ENCODE assay signal across 23 cellular contexts in the genomic region with DNA sequence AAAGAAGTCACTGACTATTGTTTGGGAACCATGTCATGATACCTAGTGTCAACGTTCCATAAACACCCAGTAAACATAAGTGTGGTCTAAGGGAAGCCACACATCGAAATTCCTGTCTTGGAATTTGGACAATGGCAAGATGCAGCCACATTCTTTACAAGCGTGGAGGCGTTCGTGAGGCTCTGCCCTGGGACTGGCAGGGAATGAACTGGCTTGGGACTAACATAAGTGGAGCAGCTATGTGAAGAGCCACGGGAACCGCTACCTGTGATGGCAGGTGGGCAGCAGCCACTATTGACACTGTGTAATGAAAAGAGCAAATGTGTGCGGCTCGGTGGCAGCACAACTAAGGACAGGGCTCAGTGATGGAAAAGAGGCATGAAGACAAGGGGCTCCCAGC. TPM values are rescaled to one million over a fixed set of nuclear protein-coding genes. Genes with fewer than 3 reads are reported as not detected.
A peak's percentile ranks its signal among the peaks of the same experiment; 100 is the strongest.
DNase-seq lines count a peak whose midpoint lies in the region; ATAC-seq and TF ChIP-seq lines count a peak whose summit lies in the region.
"Had no signal": no experiment of that assay in that cellular context is flagged by ENCODE, and none has a peak within 500 bp of the region (broad histone marks: within the 10 kb centered on the region; RNA-seq: fewer than 3 reads in every experiment).

No MANE protein-coding gene starts in this region.

- H3K36me3 ChIP-seq in mesenchymal stem cell (ENCODE audit: control insufficient read depth in 1 of 2, insufficient read depth in 2 of 2, low read depth in 1 of 2, low read length in 2 of 2) = no peaks in the 10 kb centered on the region
- H3K36me3 ChIP-seq in skeletal muscle tissue (ENCODE audit: control insufficient read depth in 3 of 3, insufficient read depth in 3 of 3, low read length in 3 of 3) = peaks cover 2 to 4% (median 4%) of the 10 kb centered on the region in 3 donors
- peaks cover 0 to 78% (median 2%) of the 10 kb centered on the region in 6 donors for H3K36me3 ChIP-seq in spleen

- H3K14ac ChIP-seq in mesenchymal stem cell (ENCODE audit: low read length in 2 of 2) = no peak overlapping the region

- no peak overlapping the region for H2AK5ac ChIP-seq in mesenchymal stem cell (ENCODE audit: low read length, severe bottlenecking)

- no peaks in the 10 kb centered on the region for H3K9me3 Mint-ChIP-seq in WTC11
- H3K9me3 Mint-ChIP-seq: activated T-helper 2 cell treated with anti-CD3 and anti-CD28 coated beads, Interferon-gamma antibody, Interleukin-2, Interleukin-4, amounts not matched to agents 10 μg/mL and 5 μg/mL and 100 μg/mL, durations not matched to agents 14 hours and 24 hours and 36 hours; natural killer cell; T-helper 2 cell treated with Interferon-gamma antibody and Interleukin-4, amounts not matched to agents 5 μg/mL and 100 μg/mL, for 36 hours had no signal

- CTCF ChIA-PET in WTC11 (lab: Charles Lee) = interaction anchor here (0.8 to 3.9 kb wide), 28 partner anchors 8 to 364 kb away, joined by 3 to 50 read pairs (median 10); partner anchors contain the start of genes FOXM1, ITFG2, NRIP2 and RHNO1

- TF ChIP-seq POLR2A in spleen (IDR thresholded peaks at IDR 0.05) = no peak

- H3K4me1 ChIP-seq in mesenchymal stem cell (ENCODE audit: control insufficient read depth, insufficient read depth, low read depth, low read length) (peaks cover 32% of the 10 kb centered on the region), skeletal muscle tissue (ENCODE audit: control insufficient read depth in 3 of 3, insufficient read depth in 3 of 3, low read length in 3 of 3) (peaks cover 3 to 10% (median 8%) of the 10 kb centered on the region in 3 donors), spleen (peaks cover 0 to 21% (median 7%) of the 10 kb centered on the region in 6 donors)

- peak overlapping the region; percentile 70; the same call in 1 of the 2 replicates for H3K27ac Mint-ChIP-seq in WTC11
- H3K27ac Mint-ChIP-seq: activated T-helper 2 cell treated with anti-CD3 and anti-CD28 coated beads, Interferon-gamma antibody, Interleukin-2, Interleukin-4, amounts not matched to agents 10 μg/mL and 5 μg/mL and 100 μg/mL, durations not matched to agents 14 hours and 24 hours and 36 hours; natural killer cell; T-helper 2 cell treated with Interferon-gamma antibody and Interleukin-4, amounts not matched to agents 5 μg/mL and 100 μg/mL, for 36 hours had no signal

- peak overlapping the region; percentile 4 to 44 for H2BK12ac ChIP-seq in mesenchymal stem cell (ENCODE audit: low read length in 2 of 2)

- H2BK15ac ChIP-seq in mesenchymal stem cell (ENCODE audit: low read depth, poor library complexity, severe bottlenecking) = no peak overlapping the region

- H3K79me1 ChIP-seq in mesenchymal stem cell (replicated peaks; ENCODE audit: low read length, poor library complexity, severe bottlenecking) = no peaks in the 10 kb centered on the region

- peak overlapping the region; percentile 57 for H2AFZ ChIP-seq in mesenchymal stem cell (ENCODE audit: low read depth, low read length)

- no peak overlapping the region for H3K23ac ChIP-seq in mesenchymal stem cell (ENCODE audit: low read length in 2 of 2)

- no peak overlapping the region for H3K4me2 ChIP-seq in mesenchymal stem cell (ENCODE audit: low read length, poor library complexity, severe bottlenecking)

- H3K4me3 ChIP-seq in mesenchymal stem cell (ENCODE audit: insufficient read depth in 1 of 2, low read depth in 1 of 2, low read length in 2 of 2) = no peak overlapping the region
- no peak overlapping the region for H3K4me3 ChIP-seq in skeletal muscle tissue (ENCODE audit: low read length in 3 of 3)
- H3K4me3 ChIP-seq in spleen = no peak overlapping the region
- H3K4me3 ChIP-seq: lung had no signal

- peak overlapping the region; percentile 31 to 72 for H3K18ac ChIP-seq in mesenchymal stem cell (ENCODE audit: low read depth in 1 of 2, low read length in 2 of 2)

- H3K9me3 ChIP-seq in mesenchymal stem cell (ENCODE audit: control insufficient read depth, low read length) = no peaks in the 10 kb centered on the region
- H3K9me3 ChIP-seq in skeletal muscle tissue (ENCODE audit: control insufficient read depth in 3 of 3, low read length in 3 of 3) = no peaks in the 10 kb centered on the region
- H3K9me3 ChIP-seq in spleen = no peaks in the 10 kb centered on the region

- H2BK120ac ChIP-seq in mesenchymal stem cell (ENCODE audit: low read depth, low read length) = peak overlapping the region; percentile 59

- H3K4me3 Mint-ChIP-seq in WTC11 = no peak overlapping the region
- H3K4me3 Mint-ChIP-seq: natural killer cell; T-helper 2 cell treated with Interferon-gamma antibody and Interleukin-4, amounts not matched to agents 5 μg/mL and 100 μg/mL, for 36 hours had no signal

- H3K27ac ChIP-seq in mesenchymal stem cell (ENCODE audit: low read length, poor library complexity, severe bottlenecking) (no peak overlapping the region), skeletal muscle tissue (ENCODE audit: low read depth, low read length) (peak overlapping the region; percentile 56), spleen (peak overlapping the region in 4 of 8 donors; percentile 36 to 66 (median 49))
- H3K27ac ChIP-seq: HL-60 had no signal

- peak overlapping the region; percentile 87 for H4K8ac ChIP-seq in mesenchymal stem cell (ENCODE audit: low read length)

- no peak overlapping the region for H2BK5ac ChIP-seq in mesenchymal stem cell (ENCODE audit: low read depth, low read length, poor library complexity, severe bottlenecking)

- H4K91ac ChIP-seq in mesenchymal stem cell (ENCODE audit: low read length) = peak overlapping the region; percentile 94

- H3K4me1 Mint-ChIP-seq in WTC11 = peaks cover 15% of the 10 kb centered on the region
- H3K4me1 Mint-ChIP-seq: natural killer cell had no signal

- POLR2A ChIA-PET in WTC11 (lab: Charles Lee) = interaction anchor here (1.6 kb wide), 1 partner anchor 23 kb away, joined by 4 read pairs; no protein-coding TSS in a partner anchor

- H3K27me3 ChIP-seq in mesenchymal stem cell (ENCODE audit: control insufficient read depth in 1 of 2, insufficient read depth in 1 of 2, low read length in 2 of 2) (no peaks in the 10 kb centered on the region), skeletal muscle tissue (ENCODE audit: control insufficient read depth in 3 of 3, insufficient read depth in 3 of 3, low read length in 3 of 3) (no peaks in the 10 kb centered on the region), spleen (replicated peaks in 1 of 7) (no peaks in the 10 kb centered on the region)

- ATAC-seq in WTC11 (no peak), GM21825 (IDR thresholded peaks at IDR 0.05; ENCODE audit: unreplicated experiment) (no peak)
- ATAC-seq: natural killer cell had no signal

- peak; percentile 29 for DNase-seq in EL
- no peak for DNase-seq in WTC11 (ENCODE audit: low spot score)
- peak; percentile 12 for DNase-seq in mesenchymal stem cell
- DNase-seq in activated CD4-positive, alpha-beta T cell treated with anti-CD3 and anti-CD28 coated beads, Interleukin-2, amount 50 U/mL, for 4 hours = no peak
- no peak for DNase-seq in stimulated activated CD4-positive, alpha-beta T cell treated with anti-CD3 and anti-CD28 coated beads, Interleukin-4, amount 100 ng/mL, for 24 hours
- DNase-seq in spleen = no peak
- DNase-seq: activated CD4-positive, CD25-positive, alpha-beta regulatory T cell; cerebellar nuclear complex; GF-D8; KG1; natural killer cell; NCI-H1092 treated with DMSO at 0.1 percent for 48 hours; NCI-H69; OCI-M1 had no signal

- TF ChIP-seq CTCF in WTC11 (IDR thresholded peaks at IDR 0.05) (no peak), spleen (IDR thresholded peaks at IDR 0.05 in 8 of 11, conservative IDR thresholded peaks at IDR 0.05 in 3 of 11) (no peak)

- H3K9ac ChIP-seq in mesenchymal stem cell (ENCODE audit: low read length) (no peak overlapping the region), skeletal muscle tissue (ENCODE audit: low read depth in 1 of 3, low read length in 3 of 3) (peak overlapping the region in 1 of 3 donors; percentile 33)

- 92% methylated on average over 9 of the region's 9 CpGs for WGBS in mesenchymal stem cell
- 87 to 93% (median 91%) methylated on average over 9 of the region's 9 CpGs for WGBS in spleen, 5 donors

- peaks cover 2% of the 10 kb centered on the region for H3K36me3 Mint-ChIP-seq in WTC11

- no peaks in the 10 kb centered on the region for H3K27me3 Mint-ChIP-seq in WTC11 (ENCODE audit: low read depth)

- intact Hi-C loops in spleen (cut with DNase I; ENCODE audit: low total_unique reads) = no loop called here

- H3K4ac ChIP-seq in mesenchymal stem cell (ENCODE audit: low read depth in 1 of 2, low read length in 2 of 2) = peak overlapping the region; percentile 4 to 30

TF ChIP-seq in WTC11, 78 proteins besides CTCF, POLR2A, EP300 and RAD21 (continues in another document):
- TF ChIP-seq NR3C1 (CRISPR knock-in tag; conservative IDR thresholded peaks at IDR 0.05; ENCODE audit: low read depth) = no peak
- TF ChIP-seq NFATC4 (CRISPR knock-in tag; IDR thresholded peaks at IDR 0.05) = no peak

RNA-seq across cellular contexts. Expression of gene NRIP2, which starts 10.0 kb away (rescaled TPM):
- total RNA-seq in WTC11 (2021) (0.09 TPM in 1 of 3 replicates, not detected in the others), skeletal muscle tissue (1.0 TPM), spleen (10 to 100 TPM in 6 of 7 donors, 1 to 10 TPM in 1; 6.8 to 18.8 (median 10.7) TPM)
- polyA plus RNA-seq in mesenchymal stem cell (2013, experiment 1 of 2) = 0.06 TPM
- 0.04 TPM for polyA plus RNA-seq in mesenchymal stem cell (2013, experiment 2 of 2)
- polyA plus RNA-seq in spleen = 1 to 10 TPM; 1.3 to 2.6 (median 1.5) TPM
- total RNA-seq: activated T-helper 2 cell treated with anti-CD3 and anti-CD28 coated beads, Interferon-gamma antibody, Interleukin-2, Interleukin-4, amounts not matched to agents 10 μg/mL and 5 μg/mL and 100 μg/mL, durations not matched to agents 14 hours and 24 hours and 36 hours; natural killer cell; SK-MEL-5 had no signal

RNA-seq across cellular contexts. Expression of gene TEX52, which starts 12.1 kb away (rescaled TPM):
- total RNA-seq in WTC11 (2021) (not detected in 3 replicates), skeletal muscle tissue (not detected), spleen (not detected)
- not detected for polyA plus RNA-seq in mesenchymal stem cell (2013, experiment 1 of 2)
- polyA plus RNA-seq in mesenchymal stem cell (2013, experiment 2 of 2) = not detected
- not detected for polyA plus RNA-seq in spleen
- total RNA-seq: activated T-helper 2 cell treated with anti-CD3 and anti-CD28 coated beads, Interferon-gamma antibody, Interleukin-2, Interleukin-4, amounts not matched to agents 10 μg/mL and 5 μg/mL and 100 μg/mL, durations not matched to agents 14 hours and 24 hours and 36 hours; fibroblast of villous mesenchyme; lung; natural killer cell; SK-MEL-5 had no signal
- polyA plus RNA-seq: adipose tissue, lung had no signal

RNA-seq across cellular contexts. Expression of gene FOXM1, which starts 32.2 kb away (rescaled TPM):
- 99.6 to 118 TPM (median 100 TPM) in 3 replicates for total RNA-seq in WTC11 (2021)
- 13.5 TPM for polyA plus RNA-seq in mesenchymal stem cell (2013, experiment 1 of 2)
- polyA plus RNA-seq in mesenchymal stem cell (2013, experiment 2 of 2) = 12.7 TPM
- 0.52 TPM for total RNA-seq in skeletal muscle tissue
- total RNA-seq in spleen = 10 to 100 TPM in 1 of 7 donors, 1 to 10 TPM in 6; 1.8 to 10.2 (median 7.2) TPM
- 1 to 10 TPM; 2.1 to 4.1 (median 3.7) TPM for polyA plus RNA-seq in spleen

RNA-seq across cellular contexts. Expression of gene RHNO1, which starts 32.2 kb away (rescaled TPM):
- total RNA-seq in WTC11 (2021) (48.0 to 50.3 TPM (median 49.5 TPM) in 3 replicates), skeletal muscle tissue (10.4 TPM), spleen (10 to 100 TPM; 15.9 to 26.0 (median 22.9) TPM)
- polyA plus RNA-seq in mesenchymal stem cell (2013, experiment 1 of 2) = 40.6 TPM
- polyA plus RNA-seq in mesenchymal stem cell (2013, experiment 2 of 2) = 39.7 TPM
- 10 to 100 TPM; 19.7 to 25.0 (median 23.6) TPM for polyA plus RNA-seq in spleen

RNA-seq across cellular contexts. Expression of gene ITFG2, which starts 32.3 kb away (rescaled TPM):
- total RNA-seq in WTC11 (2021) (23.9 to 26.0 TPM (median 25.4 TPM) in 3 replicates), skeletal muscle tissue (18.8 TPM), spleen (10 to 100 TPM; 42.7 to 79.3 (median 55.0) TPM)
- 12.0 TPM for polyA plus RNA-seq in mesenchymal stem cell (2013, experiment 1 of 2)
- 10.8 TPM for polyA plus RNA-seq in mesenchymal stem cell (2013, experiment 2 of 2)
- polyA plus RNA-seq in spleen = 10 to 100 TPM; 28.9 to 44.3 (median 41.4) TPM

Comparison
In these comparisons a context has a peak if more than half of its experiments do, and no peak if none do; other contexts are left out.
1. DNase-seq: peak in EL (single experiment) and mesenchymal stem cell (single experiment); none in WTC11 (single experiment), activated CD4-positive, alpha-beta T cell treated with anti-CD3 and anti-CD28 coated beads, Interleukin-2, amount 50 U/mL, for 4 hours (0 of 2), stimulated activated CD4-positive, alpha-beta T cell treated with anti-CD3 and anti-CD28 coated beads, Interleukin-4, amount 100 ng/mL, for 24 hours (single experiment) and spleen (single experiment).